Comparison of ENCODE assay signal across 21 cellular contexts in genomic region chrX:10529344-10529743, GRCh38.
DNase-seq lines count a peak whose midpoint lies in the region; ATAC-seq and TF ChIP-seq lines count a peak whose summit lies in the region.
"Had no signal": no experiment of that assay in that cellular context is flagged by ENCODE, and none has a peak within 500 bp of the region (broad histone marks: within the 10 kb centered on the region; RNA-seq: fewer than 3 reads in every experiment).

No MANE protein-coding gene starts in this region.

- H3K36me3 ChIP-seq in IMR-90 (ENCODE audit: control insufficient read depth, insufficient read depth, low read length) (no peaks in the 10 kb centered on the region), mammary epithelial cell (ENCODE audit: insufficient read depth, low read length) (no peaks in the 10 kb centered on the region), spleen (no peaks in the 10 kb centered on the region)
- H3K36me3 ChIP-seq: suprapubic skin had no signal

- no peak overlapping the region for H2BK120ac ChIP-seq in IMR-90 (ENCODE audit: low read depth, low read length)

- H3K27me3 ChIP-seq in IMR-90 (ENCODE audit: control insufficient read depth, insufficient read depth, low read length): no peaks in the 10 kb centered on the region
- H3K27me3 ChIP-seq in mammary epithelial cell (ENCODE audit: insufficient read depth, low read length): no peaks in the 10 kb centered on the region
- H3K27me3 ChIP-seq in spleen (replicated peaks in 1 of 7): no peaks in the 10 kb centered on the region
- H3K27me3 ChIP-seq: suprapubic skin had no signal

- no peak overlapping the region for H3K4me3 Mint-ChIP-seq in mesothelial cell of epicardium
- H3K4me3 Mint-ChIP-seq: activated naive CD8-positive, alpha-beta T cell; B cell had no signal

- H2BK15ac ChIP-seq in IMR-90 (ENCODE audit: low read depth, low read length): 0 out of 3 replicates have a peak overlapping the region, but pooled peaks have one; percentile 20

- H3K9me3 Mint-ChIP-seq in mesothelial cell of epicardium: peaks cover 29% of the 10 kb centered on the region

- TF ChIP-seq CTCF in IMR-90 (conservative IDR thresholded peaks at IDR 0.05; ENCODE audit: low read depth, low read length) (no peak), mammary epithelial cell (conservative IDR thresholded peaks at IDR 0.05 in 1 of 2, IDR thresholded peaks at IDR 0.05 in 1 of 2; ENCODE audit: extremely low read depth in 1 of 2, insufficient read depth in 1 of 2, low read depth in 1 of 2, low read length in 2 of 2) (no peak), spleen (IDR thresholded peaks at IDR 0.05 in 8 of 11, conservative IDR thresholded peaks at IDR 0.05 in 3 of 11) (no peak), mesothelial cell of epicardium (IDR thresholded peaks at IDR 0.05; ENCODE audit: unreplicated experiment) (no peak)

- no peak for TF ChIP-seq RAD21 in IMR-90 (IDR thresholded peaks at IDR 0.05; ENCODE audit: low read length)

- H3K9me3 ChIP-seq in IMR-90 (ENCODE audit: control insufficient read depth, insufficient read depth, low read length): no peaks in the 10 kb centered on the region
- no peaks in the 10 kb centered on the region for H3K9me3 ChIP-seq in mammary epithelial cell (replicated peaks; ENCODE audit: insufficient read depth, low read length)
- no peaks in the 10 kb centered on the region for H3K9me3 ChIP-seq in spleen
- H3K9me3 ChIP-seq: suprapubic skin had no signal

- H3K4me3 ChIP-seq in IMR-90 (ENCODE audit: insufficient read depth, low read depth, low read length) (no peak overlapping the region), mammary epithelial cell (replicated peaks in 1 of 3; ENCODE audit: insufficient read depth in 1 of 3, low read depth in 2 of 3, low read length in 3 of 3) (no peak overlapping the region), spleen (no peak overlapping the region)
- H3K4me3 ChIP-seq: suprapubic skin had no signal

- in situ Hi-C loops in IMR-90 (cut with MboI; ENCODE audit: low sequenced_read_pairs) (no loop called here), mammary epithelial cell (cut with MboI; ENCODE audit: low sequenced_read_pairs in 2 of 2) (no loop called here)

- H3K18ac ChIP-seq in IMR-90 (ENCODE audit: low read depth, low read length): peak overlapping the region; percentile 35

- H4K5ac ChIP-seq in IMR-90 (ENCODE audit: low read depth, low read length): no peak overlapping the region; the same call in 1 of the 2 replicates

- no peak overlapping the region for H3K23ac ChIP-seq in IMR-90 (ENCODE audit: low read depth, low read length)

- H4K20me1 ChIP-seq in IMR-90 (ENCODE audit: insufficient read depth, low read length) (no peaks in the 10 kb centered on the region), mammary epithelial cell (ENCODE audit: insufficient read depth, low read length) (no peaks in the 10 kb centered on the region)

- POLR2A ChIA-PET in IMR-90 (lab: Charles Lee; ENCODE audit: unreplicated experiment): no interaction called here

- CTCF ChIA-PET in IMR-90 (lab: Yijun Ruan, JAX): interaction anchor here (0.9 kb wide), 1 partner anchor 17 kb away, joined by 3 read pairs; no protein-coding TSS in a partner anchor
- CTCF ChIA-PET in mammary epithelial cell (lab: Charles Lee; ENCODE audit: low non-redundant PET): no interaction called here

- H3K4me2 ChIP-seq in IMR-90 (ENCODE audit: low read depth, low read length): no peak overlapping the region
- H3K4me2 ChIP-seq in mammary epithelial cell (ENCODE audit: insufficient read depth, low read depth, low read length): no peak overlapping the region

- ATAC-seq in IMR-90 (ENCODE audit: low read depth): peak; percentile 62; the same call in 1 of the 2 replicates
- ATAC-seq in HG03342 (IDR thresholded peaks at IDR 0.05; ENCODE audit: unreplicated experiment): no peak
- ATAC-seq: left ventricle myocardium superior had no signal

- peak; percentile 52 for DNase-seq in AG20443 (ENCODE audit: low spot score)
- peak; percentile 60 for DNase-seq in IMR-90
- peak; percentile 47 for DNase-seq in mammary epithelial cell
- peak; percentile 4 for DNase-seq in glomerular visceral epithelial cell (ENCODE audit: extremely low spot score)
- no peak for DNase-seq in spleen
- DNase-seq in NCI-H774 (lab: John Stamatoyannopoulos, UW): no peak
- DNase-seq in mesothelial cell of epicardium (ENCODE audit: low spot score in 2 of 2, unreplicated experiment in 2 of 2): no peak
- DNase-seq: activated CD4-positive, alpha-beta T cell treated with anti-CD3 and anti-CD28 coated beads, Interleukin-2, amount 50 U/mL, for 48 hours; activated T-cell treated with anti-CD3 and anti-CD28 coated beads, Interleukin-2, amount 50 U/mL, for 48 hours; foreskin melanocyte; GF-D8; Karpas-422; left ventricle myocardium superior; NCI-H146; NCI-H2227 treated with DMSO at 0.1 percent for 48 hours; stimulated activated CD4-positive, alpha-beta T cell treated with anti-CD3 and anti-CD28 coated beads, Interleukin-4, amount 100 ng/mL, for 24 hours; SW 1271 had no signal

- H3K4ac ChIP-seq in IMR-90 (ENCODE audit: low read depth, low read length): no peak overlapping the region

- no peaks in the 10 kb centered on the region for H3K79me2 ChIP-seq in mammary epithelial cell (ENCODE audit: insufficient read depth, low read length)

- no CpG with 5 or more reads among the region's 4 CpGs for WGBS in IMR-90 (ENCODE audit: extremely low coverage in 2 of 2, insufficient read length in 1 of 2), 2 experiments
- 39% methylated on average over 4 of the region's 4 CpGs for WGBS in mammary epithelial cell (ENCODE audit: low coverage, missing lambda C conversion rate)
- WGBS in spleen, 5 donors: 51 to 77% (median 59%) methylated on average over 4 of the region's 4 CpGs

- H3K56ac ChIP-seq in IMR-90 (ENCODE audit: extremely low read depth, insufficient read depth, low read length): no peak overlapping the region

- intact Hi-C loops in IMR-90 (cut with micrococcal nuclease) (no loop called here), mammary epithelial cell (cut with micrococcal nuclease) (no loop called here), spleen (cut with DNase I; ENCODE audit: low total_unique reads) (no loop called here)

- H3K9ac ChIP-seq in IMR-90 (ENCODE audit: low read depth, low read length) (no peak overlapping the region), mammary epithelial cell (ENCODE audit: insufficient read depth, low read length) (no peak overlapping the region)

- no peak overlapping the region for H4K8ac ChIP-seq in IMR-90 (ENCODE audit: low read depth in 2 of 2, low read length in 2 of 2)

- H3K36me3 Mint-ChIP-seq in mesothelial cell of epicardium: no peaks in the 10 kb centered on the region
- H3K36me3 Mint-ChIP-seq: activated naive CD8-positive, alpha-beta T cell had no signal

- H3K4me1 ChIP-seq in IMR-90 (ENCODE audit: control insufficient read depth, insufficient read depth, low read length) (peaks cover 7% of the 10 kb centered on the region), mammary epithelial cell (ENCODE audit: insufficient read depth, low read length) (peaks cover 7% of the 10 kb centered on the region), spleen (no peaks in the 10 kb centered on the region)
- H3K4me1 ChIP-seq: suprapubic skin had no signal

- H3K9me1 ChIP-seq in IMR-90 (ENCODE audit: insufficient read depth, low read length): peaks cover 3% of the 10 kb centered on the region; the same call in 1 of the 2 replicates

- H2BK20ac ChIP-seq in IMR-90 (ENCODE audit: low read depth, low read length): no peak overlapping the region

- dilution Hi-C loops in IMR-90 (cut with HindIII; ENCODE audit: low sequenced_read_pairs, unreplicated experiment) (no loop called here), mammary epithelial cell (cut with HindIII; ENCODE audit: low sequenced_read_pairs) (no loop called here)

- no peak overlapping the region for H2BK5ac ChIP-seq in IMR-90 (ENCODE audit: low read depth, low read length, poor library complexity, severe bottlenecking)

- no peaks in the 10 kb centered on the region for H3K27me3 Mint-ChIP-seq in mesothelial cell of epicardium (ENCODE audit: low read depth)
- H3K27me3 Mint-ChIP-seq: activated naive CD8-positive, alpha-beta T cell had no signal

- H3K14ac ChIP-seq in IMR-90 (replicated peaks; ENCODE audit: low read depth, low read length): no peak overlapping the region

- 0 out of 2 replicates have a peak overlapping the region, but pooled peaks have one; percentile 30 for H4K91ac ChIP-seq in IMR-90 (ENCODE audit: insufficient read depth, low read depth, low read length)

- H2AK5ac ChIP-seq in IMR-90 (ENCODE audit: low read depth, low read length): no peak overlapping the region

- no peak overlapping the region for H3K27ac Mint-ChIP-seq in mesothelial cell of epicardium
- H3K27ac Mint-ChIP-seq: activated naive CD8-positive, alpha-beta T cell; B cell had no signal

- BruUV-seq in IMR-90 (replicated peaks; lab: Mats Ljungman, UMichigan) (no TSS peak), mammary epithelial cell (replicated peaks; lab: Mats Ljungman, UMichigan) (no TSS peak)

- no peak overlapping the region for H2AK9ac ChIP-seq in IMR-90 (replicated peaks; ENCODE audit: low read depth, low read length, poor library complexity)

- no peaks in the 10 kb centered on the region for H3K4me1 Mint-ChIP-seq in mesothelial cell of epicardium
- H3K4me1 Mint-ChIP-seq: B cell had no signal

- H2AFZ ChIP-seq in IMR-90 (replicated peaks; ENCODE audit: low read length, poor library complexity) (no peak overlapping the region), mammary epithelial cell (ENCODE audit: low read depth, low read length) (no peak overlapping the region)

- peaks cover 0 to 12% of the 10 kb centered on the region in 2 experiments; a peak in 2 of 4 replicates for H3K79me1 ChIP-seq in IMR-90 (ENCODE audit: low read depth in 1 of 2, low read length in 2 of 2)

- H3K27ac ChIP-seq in IMR-90 (ENCODE audit: insufficient read depth, low read length) (no peak overlapping the region), mammary epithelial cell (ENCODE audit: insufficient read depth, low read depth, low read length) (no peak overlapping the region), spleen (no peak overlapping the region)
- H3K27ac ChIP-seq: suprapubic skin had no signal

- TF ChIP-seq POLR2A in IMR-90 (IDR thresholded peaks at IDR 0.05; ENCODE audit: low read depth, low read length) (no peak), spleen (IDR thresholded peaks at IDR 0.05) (no peak)

TF ChIP-seq in IMR-90, 13 proteins besides CTCF, POLR2A, EP300 and RAD21:
- TF ChIP-seq FOS (IDR thresholded peaks at IDR 0.05; ENCODE audit: low read depth, low read length): no peak
- TF ChIP-seq CEBPB (IDR thresholded peaks at IDR 0.05; ENCODE audit: low read depth, low read length): peak; percentile 89
TF ChIP-seq in IMR-90: peak in this region for 1.

Comparison
In these comparisons a context has a peak if more than half of its experiments do, and no peak if none do; other contexts are left out.
1. DNase-seq: peak in AG20443 (single experiment), IMR-90 (single experiment), mammary epithelial cell (single experiment) and glomerular visceral epithelial cell (single experiment); none in spleen (single experiment), NCI-H774 (single experiment) and mesothelial cell of epicardium (0 of 2).